ENCODE assay signal across 8 cellular contexts in the genomic region with DNA sequence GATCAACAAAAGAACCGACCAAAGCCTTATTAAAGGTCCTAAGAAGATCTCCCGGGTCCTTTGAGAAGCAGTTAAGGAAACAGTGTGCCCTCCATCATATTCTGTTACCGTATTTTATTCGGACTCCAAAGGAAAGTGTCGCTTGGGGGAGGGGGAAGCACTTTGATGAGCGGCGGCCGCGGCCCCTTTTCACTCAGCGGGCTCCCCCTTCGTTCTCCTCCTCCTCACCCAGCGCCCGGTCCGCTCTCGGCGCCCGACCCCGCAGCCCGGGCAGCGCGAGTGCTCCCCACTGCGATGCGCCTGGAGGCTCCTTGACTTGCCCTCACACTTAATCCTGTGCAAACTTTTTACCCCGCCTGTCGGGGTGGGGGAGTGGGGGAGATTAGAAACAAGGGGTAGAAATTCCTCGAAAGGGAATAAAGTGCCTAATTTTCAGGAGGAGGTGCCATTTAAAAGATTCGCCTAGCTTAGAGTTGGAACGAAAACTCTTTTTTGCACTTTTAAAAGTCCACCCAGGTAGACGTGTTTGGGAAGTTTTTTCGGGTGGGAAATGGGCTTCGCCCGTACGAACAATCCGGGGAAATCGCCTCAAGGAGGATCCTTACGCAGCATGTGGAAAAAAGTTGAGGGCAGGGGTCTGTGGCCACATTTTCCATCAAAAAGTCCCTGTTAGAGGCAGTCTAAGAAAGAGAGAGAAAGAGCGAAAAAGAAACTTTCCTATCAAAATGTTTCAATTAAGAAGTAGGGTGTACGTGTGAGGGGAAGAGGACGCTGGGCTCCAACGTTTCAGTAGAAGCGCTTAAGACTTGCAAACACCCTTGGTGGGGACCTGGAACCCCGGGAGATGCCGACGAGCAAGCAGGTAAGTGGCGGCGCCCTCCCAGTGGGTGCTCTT. TPM values are rescaled to one million over a fixed set of nuclear protein-coding genes. Genes with fewer than 3 reads are reported as not detected.
DNase-seq lines count a peak whose midpoint lies in the region; ATAC-seq and TF ChIP-seq lines count a peak whose summit lies in the region.

No MANE protein-coding gene starts in this region.

- H3K9ac ChIP-seq in endodermal cell (ENCODE audit: extremely low read depth, low read length, poor library complexity, severe bottlenecking), result no peak overlapping the region
- H3K9ac ChIP-seq in parathyroid adenoma, result no peak overlapping the region

- H3K9me3 Mint-ChIP-seq in activated CD4-positive, alpha-beta T cell treated with anti-CD3 and anti-CD28 coated beads, Interleukin-2, amount 10 ng/mL, durations not matched to agents 24 days and 14 days, result no peaks in the 10 kb centered on the region
- no peaks in the 10 kb centered on the region for H3K9me3 Mint-ChIP-seq in endodermal cell

- 0% methylated on average over 17 to 46 of the region's 46 CpGs for WGBS in endodermal cell (ENCODE audit: insufficient coverage in 1 of 2, insufficient read length in 1 of 2), 2 experiments

- H3K27me3 ChIP-seq in endodermal cell (ENCODE audit: control insufficient read depth, insufficient read depth, low read length, poor library complexity, severe bottlenecking) (peaks cover 97% of the 10 kb centered on the region), parathyroid adenoma (ENCODE audit: control insufficient read depth, insufficient read depth, low read length) (peaks cover 30% of the 10 kb centered on the region)

- POLR2A ChIA-PET in RWPE1 (lab: Yijun Ruan, JAX; ENCODE audit: low non-redundant PET), result interaction anchor here (0.5 kb wide), 1 partner anchor 102 kb away, joined by 5 read pairs; no protein-coding TSS in a partner anchor

- H3K4me3 Mint-ChIP-seq in activated CD4-positive, alpha-beta T cell treated with anti-CD3 and anti-CD28 coated beads, Interleukin-2, amount 10 ng/mL, durations not matched to agents 24 days and 14 days, result peak overlapping the region; percentile 80
- peak overlapping the region; percentile 78 for H3K4me3 Mint-ChIP-seq in endodermal cell

- peak overlapping the region; percentile 79 for H3K27ac Mint-ChIP-seq in activated CD4-positive, alpha-beta T cell treated with anti-CD3 and anti-CD28 coated beads, Interleukin-2, amount 10 ng/mL, durations not matched to agents 24 days and 14 days
- H3K27ac Mint-ChIP-seq in endodermal cell, result peak overlapping the region; percentile 13

- no peaks in the 10 kb centered on the region for H3K79me2 ChIP-seq in parathyroid adenoma

- H3K9me3 ChIP-seq in endodermal cell (ENCODE audit: control insufficient read depth, low read length) (peaks cover 1% of the 10 kb centered on the region), parathyroid adenoma (ENCODE audit: control insufficient read depth, low read length) (no peaks in the 10 kb centered on the region)

- H3K27ac ChIP-seq in RWPE1 (peak overlapping the region; percentile 85), endodermal cell (ENCODE audit: low read depth, low read length) (no peak overlapping the region), parathyroid adenoma (no peak overlapping the region)

- H3K36me3 Mint-ChIP-seq in activated CD4-positive, alpha-beta T cell treated with anti-CD3 and anti-CD28 coated beads, Interleukin-2, amount 10 ng/mL, durations not matched to agents 24 days and 14 days (ENCODE audit: low read depth), result peaks cover 3% of the 10 kb centered on the region
- peaks cover 15% of the 10 kb centered on the region for H3K36me3 Mint-ChIP-seq in endodermal cell (ENCODE audit: low read depth)

- H3K4me2 ChIP-seq in parathyroid adenoma (ENCODE audit: low read length), result peak overlapping the region; percentile 58

- H3K4me1 Mint-ChIP-seq in activated CD4-positive, alpha-beta T cell treated with anti-CD3 and anti-CD28 coated beads, Interleukin-2, amount 10 ng/mL, durations not matched to agents 24 days and 14 days, result peaks cover 27% of the 10 kb centered on the region
- H3K4me1 Mint-ChIP-seq in endodermal cell, result peaks cover 54% of the 10 kb centered on the region

- H3K4me3 ChIP-seq in endodermal cell (ENCODE audit: low read length), result peak overlapping the region; percentile 77
- H3K4me3 ChIP-seq in parathyroid adenoma (ENCODE audit: low read depth, low read length), result no peak overlapping the region

- TF ChIP-seq CTCF in RWPE1 (conservative IDR thresholded peaks at IDR 0.05; ENCODE audit: low read depth) (no peak), endodermal cell (conservative IDR thresholded peaks at IDR 0.05) (no peak), parathyroid adenoma (IDR thresholded peaks at IDR 0.05) (no peak)

- H3K4me1 ChIP-seq in endodermal cell (ENCODE audit: control insufficient read depth, insufficient read depth, low read length) (peaks cover 13% of the 10 kb centered on the region), parathyroid adenoma (peaks cover 3% of the 10 kb centered on the region)

- H3K27me3 Mint-ChIP-seq in activated CD4-positive, alpha-beta T cell treated with anti-CD3 and anti-CD28 coated beads, Interleukin-2, amount 10 ng/mL, durations not matched to agents 24 days and 14 days, result peaks cover 86% of the 10 kb centered on the region
- H3K27me3 Mint-ChIP-seq in endodermal cell (ENCODE audit: insufficient read depth), result peaks cover 93% of the 10 kb centered on the region

- CTCF ChIA-PET in RWPE1 (lab: Yijun Ruan, JAX), result interaction anchor here (0.7 kb wide), 1 partner anchor 1183 kb away, joined by 4 read pairs; no protein-coding TSS in a partner anchor

- intact Hi-C loops in activated CD4-positive, alpha-beta T cell treated with anti-CD3 and anti-CD28 coated beads, Interleukin-2, amount 10 ng/mL, durations not matched to agents 24 days and 14 days (cut with micrococcal nuclease), result loop anchor here (1.0 to 10.0 kb wide), 3 partner anchors 9 to 345 kb away; a partner anchor contains a TSS

- peak overlapping the region; percentile 75 for H2AFZ ChIP-seq in parathyroid adenoma

- no peaks in the 10 kb centered on the region for H3K36me3 ChIP-seq in endodermal cell (ENCODE audit: control insufficient read depth, insufficient read depth, low read length)
- H3K36me3 ChIP-seq in parathyroid adenoma (ENCODE audit: control insufficient read depth, insufficient read depth, low read length), result no peaks in the 10 kb centered on the region

- ATAC-seq in HG02678 (IDR thresholded peaks at IDR 0.05; ENCODE audit: unreplicated experiment) (no peak), HG02623 (IDR thresholded peaks at IDR 0.05; ENCODE audit: unreplicated experiment) (no peak)

- DNase-seq in activated CD4-positive, alpha-beta T cell treated with anti-CD3 and anti-CD28 coated beads, Interleukin-2, amount 10 ng/mL, durations not matched to agents 24 days and 14 days, result no peak
- no peak for DNase-seq in activated CD4-positive, alpha-beta T cell treated with anti-CD3 and anti-CD28 coated beads, Interleukin-2, amount 50 U/mL, for 1 hour
- no peak for DNase-seq in RWPE1 (ENCODE audit: low spot score)
- DNase-seq in endodermal cell, result peak; percentile 81
- no peak for DNase-seq in NK-92 treated with Interleukin-12 subunit alpha and Interleukin-12 subunit beta, amount 100 ng/mL, for 24 hours (lab: John Stamatoyannopoulos, UW)

RNA-seq across cellular contexts. Expression of a gene that starts 1.1 kb away (rescaled TPM):
- not detected in 2 replicates for total RNA-seq in activated CD4-positive, alpha-beta T cell treated with anti-CD3 and anti-CD28 coated beads, Interleukin-2, amount 10 ng/mL, durations not matched to agents 24 days and 14 days
- total RNA-seq in endodermal cell, result 10 to 100 TPM; 11.7 to 19.0 TPM
- polyA plus RNA-seq in endodermal cell (2013, experiment 1 of 2), result 4.2 TPM
- polyA plus RNA-seq in endodermal cell (2013, experiment 2 of 2), result 3.3 TPM

Comparison
In these comparisons a context has a peak if more than half of its experiments do, and no peak if none do; other contexts are left out.
1. RNA of a gene that starts 1.1 kb away (total RNA-seq): 11.7 to 19.0 TPM in endodermal cell; not detected in activated CD4-positive, alpha-beta T cell treated with anti-CD3 and anti-CD28 coated beads, Interleukin-2, amount 10 ng/mL, durations not matched to agents 24 days and 14 days; every median in the first group is over 10 times any median in the second.